In genomic region chr11:94613120-94613519, GRCh38 we compare ENCODE assay signal across 22 cellular contexts.
"Had no signal": no experiment of that assay in that cellular context is flagged by ENCODE, and none has a peak within 500 bp of the region (broad histone marks: within the 10 kb centered on the region; RNA-seq: fewer than 3 reads in every experiment).

No MANE protein-coding gene starts in this region.

- ATAC-seq: foreskin keratinocyte; gastroesophageal sphincter; heart left ventricle; left cardiac atrium; left lung; left ventricle myocardium superior; lower lobe of right lung; mucosa of descending colon; naive thymus-derived CD8-positive, alpha-beta T cell had no signal

- H2AFZ ChIP-seq: hepatocyte had no signal

- H3K27me3 ChIP-seq: dorsolateral prefrontal cortex, esophagus muscularis mucosa, foreskin keratinocyte, gastroesophageal sphincter, heart left ventricle, hepatocyte, left lung had no signal

- H3K4me3 ChIP-seq: coronary artery, dorsolateral prefrontal cortex, esophagus muscularis mucosa, gastroesophageal sphincter, heart left ventricle, hepatocyte, left lung, lower lobe of right lung, mucosa of descending colon had no signal

- H3K4me2 ChIP-seq: hepatocyte had no signal

- DNase-seq: dermis blood vessel endothelial cell; dorsolateral prefrontal cortex; effector CD4-positive, alpha-beta T cell; effector memory CD4-positive, alpha-beta T cell; foreskin keratinocyte; heart left ventricle; hypothalamus; left cardiac atrium; left lung; left ventricle myocardium superior; lower lobe of right lung; mesenchymal stem cell; mucosa of descending colon; naive B cell; naive thymus-derived CD8-positive, alpha-beta T cell had no signal

- H3K27ac ChIP-seq: coronary artery, dorsolateral prefrontal cortex, esophagus muscularis mucosa, foreskin keratinocyte, gastroesophageal sphincter, heart left ventricle, hepatocyte, left lung, lower lobe of right lung had no signal

- H3K4me1 ChIP-seq: esophagus muscularis mucosa, gastroesophageal sphincter, heart left ventricle, left lung, lower lobe of right lung had no signal

- H3K36me3 ChIP-seq: lower lobe of right lung had no signal

- H3K79me2 ChIP-seq: hepatocyte had no signal

- FAIRE-seq: endothelial cell of umbilical vein, islet of Langerhans, keratinocyte had no signal
